10 cellular contexts compared by ENCODE assay signal in the genomic region with DNA sequence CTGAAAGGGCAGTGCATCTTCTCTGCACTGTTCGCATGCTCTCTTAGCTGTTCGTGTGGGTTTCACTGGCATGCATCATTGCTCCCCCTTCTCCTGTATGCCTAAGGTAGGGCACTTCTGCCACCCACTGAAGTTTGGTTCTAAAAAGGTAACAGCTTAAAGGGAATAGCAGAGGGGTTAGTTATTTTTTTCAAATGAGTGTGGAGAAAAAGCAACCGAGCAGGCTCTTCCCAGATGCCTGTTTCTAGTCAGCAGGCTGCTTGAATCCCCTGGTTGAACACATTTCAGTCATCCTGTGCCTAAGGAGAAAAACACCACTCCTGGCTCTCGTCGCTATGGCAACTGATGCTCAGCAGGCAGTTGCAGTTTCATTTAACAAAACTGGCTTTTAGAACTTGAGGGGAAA.
DNase-seq lines count a peak whose midpoint lies in the region; ATAC-seq and TF ChIP-seq lines count a peak whose summit lies in the region.
"Had no signal": no experiment of that assay in that cellular context is flagged by ENCODE, and none has a peak within 500 bp of the region (broad histone marks: within the 10 kb centered on the region; RNA-seq: fewer than 3 reads in every experiment).

No MANE protein-coding gene starts in this region.

- H3K4me1 ChIP-seq in mesodermal cell (ENCODE audit: control insufficient read depth, insufficient read depth, low read length, poor library complexity, severe bottlenecking) (no peaks in the 10 kb centered on the region), stomach (no peaks in the 10 kb centered on the region)
- H3K4me1 ChIP-seq: A549 had no signal

- intact Hi-C loops in posterior vena cava (cut with DNase I) (no loop called here), stomach (cut with DNase I; ENCODE audit: low total_unique reads) (no loop called here)

- DNase-seq in NCI-H1436 (lab: John Stamatoyannopoulos, UW) (peak; percentile 1), NCI-H1436 treated with DMSO at 0.1 percent for 48 hours (lab: John Stamatoyannopoulos, UW) (no peak), posterior vena cava (ENCODE audit: low spot score) (no peak), NCI-H2107 treated with DMSO at 0.1 percent for 48 hours (lab: John Stamatoyannopoulos, UW; ENCODE audit: unreplicated experiment) (no peak), stomach (no peak)
- DNase-seq: NCI-H226 had no signal

- H3K9me3 ChIP-seq in mesodermal cell (ENCODE audit: control insufficient read depth, low read length) (peaks cover 8% of the 10 kb centered on the region), stomach (peaks cover 0 to 15% (median 3%) of the 10 kb centered on the region in 4 donors)
- H3K9me3 ChIP-seq: A549 had no signal

- H3K4me3 ChIP-seq in mesodermal cell (ENCODE audit: extremely low read depth, insufficient read depth, low read length, poor library complexity, severe bottlenecking) = no peak overlapping the region
- no peak overlapping the region for H3K4me3 ChIP-seq in stomach
- H3K4me3 ChIP-seq: A549 had no signal

- H3K27ac ChIP-seq in mesodermal cell (ENCODE audit: low read depth, low read length, severe bottlenecking) (peak overlapping the region; percentile 39), stomach (no peak overlapping the region)
- H3K27ac ChIP-seq: A549 had no signal

- no peak for TF ChIP-seq POLR2A in stomach (IDR thresholded peaks at IDR 0.05)

- no peak for TF ChIP-seq CTCF in stomach (IDR thresholded peaks at IDR 0.05)

- H3K36me3 ChIP-seq in mesodermal cell (ENCODE audit: control insufficient read depth, insufficient read depth, low read length) = no peaks in the 10 kb centered on the region
- H3K36me3 ChIP-seq in stomach = no peaks in the 10 kb centered on the region

- ATAC-seq in GM21423 (IDR thresholded peaks at IDR 0.05; ENCODE audit: unreplicated experiment) (peak; percentile 70), HG03442 (IDR thresholded peaks at IDR 0.05; ENCODE audit: unreplicated experiment) (peak; percentile 61)
- ATAC-seq: A549 had no signal

- no peaks in the 10 kb centered on the region for H3K27me3 ChIP-seq in stomach

- WGBS in mesodermal cell (ENCODE audit: insufficient coverage in 2 of 2), 2 experiments = 86 to 89% methylated on average over 3 to 5 of the region's 5 CpGs
- WGBS in stomach, 5 donors = 85 to 89% (median 86%) methylated on average over 5 of the region's 5 CpGs

- no peak for TF ChIP-seq EP300 in stomach (IDR thresholded peaks at IDR 0.05)
